Comparison of ENCODE assay signal across 8 cellular contexts in the genomic region with DNA sequence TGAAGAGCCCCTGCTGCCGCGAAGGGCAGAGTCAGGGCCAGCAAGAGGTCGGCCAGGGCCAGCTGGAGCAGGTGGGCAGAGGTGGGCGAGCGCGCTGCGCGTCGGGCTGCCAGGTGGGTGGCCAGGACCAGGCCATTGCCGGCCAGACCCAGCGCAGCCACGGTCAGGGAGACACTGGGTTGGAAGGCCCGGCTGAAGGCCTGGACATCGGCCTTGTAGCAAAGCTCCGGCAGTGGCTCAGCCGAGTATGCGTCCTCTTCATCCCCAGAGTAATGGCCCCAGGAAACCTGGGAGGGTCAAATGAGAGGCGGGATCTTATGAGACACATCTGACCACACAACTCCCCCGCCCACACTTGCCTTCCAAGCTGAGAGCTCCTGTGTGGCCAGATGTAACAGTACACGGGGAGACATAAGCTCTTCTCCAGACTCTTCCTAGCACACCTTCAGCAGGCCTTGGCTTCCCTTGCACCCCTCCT. TPM values are rescaled to one million over a fixed set of nuclear protein-coding genes. Genes with fewer than 3 reads are reported as not detected.
DNase-seq lines count a peak whose midpoint lies in the region; ATAC-seq and TF ChIP-seq lines count a peak whose summit lies in the region.

No MANE protein-coding gene starts in this region.

- peak overlapping the region; percentile 51; the same call in 1 of the 2 replicates for H3K4me3 ChIP-seq in GM08714 (ENCODE audit: low read length)
- H3K4me3 ChIP-seq in esophagus squamous epithelium = peak overlapping the region; percentile 83 to 97 (median 94)
- H3K4me3 ChIP-seq in psoas muscle = peak overlapping the region; percentile 96

- H3K9me3 ChIP-seq in esophagus squamous epithelium = no peaks in the 10 kb centered on the region
- H3K9me3 ChIP-seq in psoas muscle = no peaks in the 10 kb centered on the region

- H3K36me3 ChIP-seq in esophagus squamous epithelium = no peaks in the 10 kb centered on the region
- peaks cover 0 to 6% of the 10 kb centered on the region in 2 donors for H3K36me3 ChIP-seq in psoas muscle (ENCODE audit: insufficient read depth in 1 of 2, low read depth in 1 of 2)

- peaks cover 50 to 82% (median 55%) of the 10 kb centered on the region in 3 donors for H3K4me1 ChIP-seq in esophagus squamous epithelium
- peaks cover 45% of the 10 kb centered on the region for H3K4me1 ChIP-seq in psoas muscle

- DNase-seq in NOMO-1 treated with dmso at 0.1 percent for 144 hours (lab: John Stamatoyannopoulos, UW; ENCODE audit: unreplicated experiment) = peak; percentile 36
- DNase-seq in esophagus squamous epithelium (lab: John Stamatoyannopoulos, UW) = no peak
- DNase-seq in psoas muscle = peak in 1 of 2 donors; percentile 69
- no peak for DNase-seq in stimulated activated CD4-positive, alpha-beta T cell treated with anti-CD3 and anti-CD28 coated beads, Interleukin-12 subunit alpha, Interleukin-12 subunit beta, amount 100 ng/mL, for 4 hours
- no peak for DNase-seq in NCI-H128 (lab: John Stamatoyannopoulos, UW; ENCODE audit: unreplicated experiment)
- DNase-seq in NCI-H2171 treated with DMSO at 0.1 percent for 48 hours (lab: John Stamatoyannopoulos, UW) = no peak

- 59 to 78% methylated on average over 3 to 4 of the region's 20 CpGs for WGBS in esophagus squamous epithelium, 2 donors
- WGBS in psoas muscle, 3 donors = 36 to 49% (median 38%) methylated on average over 20 of the region's 20 CpGs

- H3K27me3 ChIP-seq in esophagus squamous epithelium (peaks cover 0 to 29% (median 0%) of the 10 kb centered on the region in 4 donors), psoas muscle (ENCODE audit: insufficient read depth in 3 of 3, low read length in 2 of 3) (no peaks in the 10 kb centered on the region)

- intact Hi-C loops in esophagus squamous epithelium (cut with DNase I) = loop anchor here (5.0 kb wide), 1 partner anchor 103 kb away; the partner anchor contains the start of gene PSMC3IP
- intact Hi-C loops in psoas muscle (cut with DNase I) = no loop called here

- TF ChIP-seq POLR2A in esophagus squamous epithelium (IDR thresholded peaks at IDR 0.05) = no peak

- TF ChIP-seq CTCF in esophagus squamous epithelium (IDR thresholded peaks at IDR 0.05) = no peak
- TF ChIP-seq CTCF in psoas muscle (IDR thresholded peaks at IDR 0.05) = no peak

- no peak for ATAC-seq in psoas muscle
- no peak for ATAC-seq in HG03196 (IDR thresholded peaks at IDR 0.05; ENCODE audit: unreplicated experiment)

- peak overlapping the region; percentile 98 to 99 (median 98) for H3K27ac ChIP-seq in esophagus squamous epithelium
- peak overlapping the region; percentile 81 for H3K27ac ChIP-seq in psoas muscle

RNA-seq across cellular contexts. Expression of gene CCR10, which starts 1.3 kb away (rescaled TPM):
- total RNA-seq in esophagus squamous epithelium (under 1 TPM in 1 of 4 donors, not detected in 3; 0.76 TPM), psoas muscle (1 to 10 TPM; 1.2 to 5.0 (median 2.8) TPM)
- polyA plus RNA-seq in psoas muscle = 1 to 10 TPM; 1.0 to 3.3 (median 1.6) TPM

RNA-seq across cellular contexts. Expression of gene CNTNAP1, which starts 2.0 kb away (rescaled TPM):
- total RNA-seq in esophagus squamous epithelium (under 1 TPM; 0.15 to 0.88 (median 0.43) TPM), psoas muscle (1 to 10 TPM; 1.9 to 2.6 (median 2.2) TPM)
- 1 to 10 TPM; 1.0 to 3.4 (median 1.1) TPM for polyA plus RNA-seq in psoas muscle

RNA-seq across cellular contexts. Expression of gene PLEKHH3, which starts 3.6 kb away (rescaled TPM):
- total RNA-seq in esophagus squamous epithelium (10 to 100 TPM; 41.0 to 55.8 (median 55.1) TPM), psoas muscle (10 to 100 TPM; 15.0 to 33.8 (median 28.0) TPM)
- polyA plus RNA-seq in psoas muscle = 10 to 100 TPM; 12.7 to 15.8 (median 14.2) TPM

RNA-seq across cellular contexts. Expression of gene TUBG2, which starts 21.3 kb away (rescaled TPM):
- total RNA-seq in esophagus squamous epithelium = 10 to 100 TPM in 1 of 4 donors, 1 to 10 TPM in 3; 7.1 to 14.5 (median 8.8) TPM
- total RNA-seq in psoas muscle = 10 to 100 TPM in 1 of 4 donors, 1 to 10 TPM in 3; 3.8 to 11.9 (median 5.7) TPM
- 1 to 10 TPM; 2.7 to 4.9 (median 4.2) TPM for polyA plus RNA-seq in psoas muscle
